2 cellular contexts compared by ENCODE assay signal in the genomic region with DNA sequence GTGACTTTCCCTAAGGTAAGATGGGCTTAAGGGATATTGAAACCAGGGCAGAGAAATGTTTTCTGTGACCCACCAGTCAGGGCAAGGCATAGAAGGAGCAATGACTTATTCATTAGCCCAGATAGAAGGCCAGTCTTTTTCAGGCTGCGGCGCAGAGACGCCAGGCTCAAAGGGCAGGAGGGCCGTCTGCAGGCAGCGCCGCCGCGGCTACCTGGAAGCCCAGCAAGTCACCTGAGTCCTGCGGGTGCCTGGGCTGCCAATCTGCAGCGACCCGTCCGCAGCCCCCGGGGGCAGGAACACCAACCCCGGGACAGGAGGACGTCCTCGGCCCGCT.
TF ChIP-seq lines count a peak whose summit lies in the region.

No MANE protein-coding gene starts in this region.

TF ChIP-seq in IMR-90, 13 proteins besides CTCF, POLR2A, EP300 and RAD21 (continued from another document):
- TF ChIP-seq RFX5 (IDR thresholded peaks at IDR 0.05; ENCODE audit: low read depth, low read length) (no peak), RCOR1 (IDR thresholded peaks at IDR 0.05; ENCODE audit: insufficient replicate concordance, low read length) (no peak), MXI1 (IDR thresholded peaks at IDR 0.05; ENCODE audit: borderline replicate concordance, low read depth, low read length) (no peak), MAZ (IDR thresholded peaks at IDR 0.05; ENCODE audit: borderline replicate concordance, low read depth, low read length) (no peak), FOS (IDR thresholded peaks at IDR 0.05; ENCODE audit: low read depth, low read length) (no peak), SMC3 (IDR thresholded peaks at IDR 0.05; ENCODE audit: low read depth, low read length) (no peak), USF2 (IDR thresholded peaks at IDR 0.05; ENCODE audit: low read depth, low read length) (no peak), CHD1 (IDR thresholded peaks at IDR 0.05; ENCODE audit: low read depth, low read length) (no peak), MAFK (IDR thresholded peaks at IDR 0.05; ENCODE audit: low read depth, low read length) (no peak), CEBPB (IDR thresholded peaks at IDR 0.05; ENCODE audit: low read depth, low read length) (no peak)

TF ChIP-seq in neural cell, 6 proteins besides CTCF, POLR2A, EP300 and RAD21 (continued from another document):
- TF ChIP-seq, protein P1, sequence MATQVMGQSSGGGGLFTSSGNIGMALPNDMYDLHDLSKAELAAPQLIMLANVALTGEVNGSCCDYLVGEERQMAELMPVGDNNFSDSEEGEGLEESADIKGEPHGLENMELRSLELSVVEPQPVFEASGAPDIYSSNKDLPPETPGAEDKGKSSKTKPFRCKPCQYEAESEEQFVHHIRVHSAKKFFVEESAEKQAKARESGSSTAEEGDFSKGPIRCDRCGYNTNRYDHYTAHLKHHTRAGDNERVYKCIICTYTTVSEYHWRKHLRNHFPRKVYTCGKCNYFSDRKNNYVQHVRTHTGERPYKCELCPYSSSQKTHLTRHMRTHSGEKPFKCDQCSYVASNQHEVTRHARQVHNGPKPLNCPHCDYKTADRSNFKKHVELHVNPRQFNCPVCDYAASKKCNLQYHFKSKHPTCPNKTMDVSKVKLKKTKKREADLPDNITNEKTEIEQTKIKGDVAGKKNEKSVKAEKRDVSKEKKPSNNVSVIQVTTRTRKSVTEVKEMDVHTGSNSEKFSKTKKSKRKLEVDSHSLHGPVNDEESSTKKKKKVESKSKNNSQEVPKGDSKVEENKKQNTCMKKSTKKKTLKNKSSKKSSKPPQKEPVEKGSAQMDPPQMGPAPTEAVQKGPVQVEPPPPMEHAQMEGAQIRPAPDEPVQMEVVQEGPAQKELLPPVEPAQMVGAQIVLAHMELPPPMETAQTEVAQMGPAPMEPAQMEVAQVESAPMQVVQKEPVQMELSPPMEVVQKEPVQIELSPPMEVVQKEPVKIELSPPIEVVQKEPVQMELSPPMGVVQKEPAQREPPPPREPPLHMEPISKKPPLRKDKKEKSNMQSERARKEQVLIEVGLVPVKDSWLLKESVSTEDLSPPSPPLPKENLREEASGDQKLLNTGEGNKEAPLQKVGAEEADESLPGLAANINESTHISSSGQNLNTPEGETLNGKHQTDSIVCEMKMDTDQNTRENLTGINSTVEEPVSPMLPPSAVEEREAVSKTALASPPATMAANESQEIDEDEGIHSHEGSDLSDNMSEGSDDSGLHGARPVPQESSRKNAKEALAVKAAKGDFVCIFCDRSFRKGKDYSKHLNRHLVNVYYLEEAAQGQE (IDR thresholded peaks at IDR 0.05; ENCODE audit: borderline replicate concordance), result no peak
- TF ChIP-seq POLR2AphosphoS5 (IDR thresholded peaks at IDR 0.05) (no peak), MXI1 (conservative IDR thresholded peaks at IDR 0.05; ENCODE audit: poor library complexity, severe bottlenecking) (no peak)
